ENCODE assay signal across 9 cellular contexts in the genomic region with DNA sequence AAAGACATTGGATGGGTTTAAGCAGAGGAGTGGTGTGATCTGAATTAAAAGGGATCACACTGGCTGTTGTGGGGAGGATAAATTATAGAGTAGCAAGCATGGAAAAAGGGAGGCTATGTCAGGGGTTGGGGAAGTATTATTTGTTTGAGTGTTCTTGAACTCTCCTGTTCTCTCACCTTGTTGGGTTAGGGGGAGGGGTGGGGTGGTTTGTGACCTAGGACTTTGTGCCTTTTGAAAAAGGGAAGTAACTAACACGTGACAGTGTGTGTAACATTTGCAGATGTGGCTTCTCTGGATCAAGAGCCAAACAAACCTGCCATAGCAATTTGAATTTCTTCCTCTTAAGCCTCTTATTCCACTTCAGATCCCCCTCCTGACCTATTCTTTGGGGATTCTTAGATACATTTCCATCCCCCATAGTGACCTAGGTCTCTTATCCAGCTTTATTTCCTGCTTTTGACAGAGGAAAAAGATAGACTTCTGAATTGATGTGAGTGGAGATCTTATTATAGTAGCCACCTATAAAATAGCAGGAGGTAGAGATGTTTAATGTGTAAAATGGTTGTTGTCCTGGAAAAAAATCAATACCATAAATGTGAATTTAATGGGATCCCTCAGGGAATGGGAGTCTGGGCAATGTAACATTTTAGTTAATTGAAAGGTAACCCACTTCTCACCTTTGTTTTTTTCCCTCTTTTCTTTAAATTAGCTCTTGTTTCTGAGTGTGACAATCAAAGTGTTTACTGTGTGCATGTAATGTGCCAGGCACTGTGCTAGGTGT.
A peak's percentile ranks its signal among the peaks of the same experiment; 100 is the strongest.
DNase-seq lines count a peak whose midpoint lies in the region; ATAC-seq and TF ChIP-seq lines count a peak whose summit lies in the region.
"Had no signal": no experiment of that assay in that cellular context is flagged by ENCODE, and none has a peak within 500 bp of the region (broad histone marks: within the 10 kb centered on the region; RNA-seq: fewer than 3 reads in every experiment).

No MANE protein-coding gene starts in this region.

- DNase-seq in GF-D8 (lab: John Stamatoyannopoulos, UW) (peak; percentile 48), activated B cell treated with CpG ODN at 0.5 μM for 24 hours (peak; percentile 23), H9 (no peak), putamen (ENCODE audit: low spot score) (no peak), RWPE1 (ENCODE audit: low spot score) (no peak), Right ventricle myocardium superior (no peak)

- H3K4me3 Mint-ChIP-seq in activated B cell treated with CpG ODN at 0.5 μM for 24 hours = peak overlapping the region; percentile 3
- no peak overlapping the region for H3K4me3 Mint-ChIP-seq in H9

- H3K79me2 ChIP-seq in H9 (ENCODE audit: insufficient read depth, low read length) = no peaks in the 10 kb centered on the region

- no peak overlapping the region for H3K56ac ChIP-seq in H9 (ENCODE audit: insufficient read length, low read depth, low read length)

- H2BK5ac ChIP-seq in H9 (ENCODE audit: insufficient read length, low read length) = no peak overlapping the region

- no peak overlapping the region for H3K18ac ChIP-seq in H9 (ENCODE audit: insufficient read length, low read depth, low read length)

- H3K4me2 ChIP-seq in H9 (ENCODE audit: insufficient read depth, insufficient read length, low read length) = no peak overlapping the region

- CTCF ChIA-PET in activated B cell treated with CpG ODN at 0.5 μM for 24 hours (lab: Charles Lee) (no interaction called here), RWPE1 (lab: Yijun Ruan, JAX) (no interaction called here)

- H3K27ac Mint-ChIP-seq in activated B cell treated with CpG ODN at 0.5 μM for 24 hours (peak overlapping the region; percentile 90), H9 (no peak overlapping the region)

- H3K9ac ChIP-seq in H9 (ENCODE audit: extremely low read depth, insufficient read length, low read length) = no peak overlapping the region

- peak; percentile 66 for ATAC-seq in GM21367 (IDR thresholded peaks at IDR 0.05; ENCODE audit: unreplicated experiment)
- ATAC-seq in HG03565 (IDR thresholded peaks at IDR 0.05; ENCODE audit: unreplicated experiment) = peak; percentile 62
- peak; percentile 79 for ATAC-seq in activated B cell treated with CpG ODN at 0.5 μM for 24 hours (ENCODE audit: low read depth)
- no peak for ATAC-seq in Right ventricle myocardium superior (ENCODE audit: poor library complexity)

- H2BK120ac ChIP-seq in H9 (ENCODE audit: low read depth, low read length, poor library complexity, severe bottlenecking) = no peak overlapping the region

- H4K5ac ChIP-seq in H9 (ENCODE audit: insufficient read length, low read depth, low read length) = no peak overlapping the region

- H3K27me3 Mint-ChIP-seq in activated B cell treated with CpG ODN at 0.5 μM for 24 hours (no peaks in the 10 kb centered on the region), H9 (ENCODE audit: low read depth) (peaks cover 21% of the 10 kb centered on the region)

- H3T11ph ChIP-seq in H9 (ENCODE audit: low read length) = no peak overlapping the region

- intact Hi-C loops in activated B cell treated with CpG ODN at 0.5 μM for 24 hours (cut with micrococcal nuclease) (loop anchor here (2.0 to 10.0 kb wide), 3 partner anchors 16 to 450 kb away; partner anchors contain the start of gene CUL4B), Right ventricle myocardium superior (cut with DNase I) (no loop called here)

- H3K4me1 Mint-ChIP-seq in activated B cell treated with CpG ODN at 0.5 μM for 24 hours = peaks cover 88% of the 10 kb centered on the region
- peaks cover 9 to 24% of the 10 kb centered on the region in 2 experiments for H3K4me1 Mint-ChIP-seq in H9

- H3K9me3 ChIP-seq in H9 (ENCODE audit: control insufficient read depth, low read depth, low read length) = peaks cover 24% of the 10 kb centered on the region
- H3K9me3 ChIP-seq: thoracic aorta had no signal

- WGBS in H9 (ENCODE audit: extremely low coverage, insufficient read length, low lambda C conversion rate) = no CpG with 5 or more reads among the region's 1 CpG

- no peak overlapping the region for H2BK15ac ChIP-seq in H9 (ENCODE audit: low read depth, low read length)

- no peak overlapping the region for H4K91ac ChIP-seq in H9 (ENCODE audit: insufficient read length, low read depth, low read length)

- H2BK12ac ChIP-seq in H9 (ENCODE audit: insufficient read length, low read depth, low read length) = no peak overlapping the region

- no peaks in the 10 kb centered on the region for H3K9me3 Mint-ChIP-seq in activated B cell treated with CpG ODN at 0.5 μM for 24 hours
- H3K9me3 Mint-ChIP-seq in H9 = peaks cover 74 to 75% of the 10 kb centered on the region in 2 experiments

- H3K4me1 ChIP-seq in H9 (ENCODE audit: insufficient read depth, low read length) = no peaks in the 10 kb centered on the region

- H2AFZ ChIP-seq in H9 (ENCODE audit: low read length) = no peak overlapping the region

- no peak overlapping the region for H3K4ac ChIP-seq in H9 (ENCODE audit: low read depth, low read length)

- H4K8ac ChIP-seq in H9 (replicated peaks; ENCODE audit: insufficient read length, low read depth, low read length) = no peak overlapping the region

- H3K79me1 ChIP-seq in H9 (ENCODE audit: insufficient read depth, low read depth, low read length, poor library complexity, severe bottlenecking) = no peaks in the 10 kb centered on the region

- no peaks in the 10 kb centered on the region for H4K20me1 ChIP-seq in H9 (ENCODE audit: control insufficient read depth, insufficient read depth, insufficient read length)

- H3K23ac ChIP-seq in H9 (ENCODE audit: insufficient read length, low read depth, low read length) = no peak overlapping the region

- POLR2A ChIA-PET in activated B cell treated with CpG ODN at 0.5 μM for 24 hours (lab: Charles Lee) (interaction anchor here (0.6 to 1.4 kb wide), 3 partner anchors 28 to 194 kb away, joined by 3 to 11 read pairs (median 5); no protein-coding TSS in a partner anchor), RWPE1 (lab: Yijun Ruan, JAX; ENCODE audit: low non-redundant PET) (no interaction called here)

- no peaks in the 10 kb centered on the region for H3K27me3 ChIP-seq in H9 (ENCODE audit: insufficient read depth, low read length)

- H3K36me3 Mint-ChIP-seq in activated B cell treated with CpG ODN at 0.5 μM for 24 hours (ENCODE audit: low read depth) (no peaks in the 10 kb centered on the region), H9 (ENCODE audit: insufficient read depth in 1 of 3, low read depth in 3 of 3) (peaks cover 0 to 2% (median 1%) of the 10 kb centered on the region in 3 experiments; a peak in 2 of 7 replicates)

- H2BK20ac ChIP-seq in H9 (ENCODE audit: low read depth, low read length, poor library complexity, severe bottlenecking) = no peak overlapping the region

- TF ChIP-seq CTCF in activated B cell treated with CpG ODN at 0.5 μM for 24 hours (IDR thresholded peaks at IDR 0.05) (no peak), H9 (conservative IDR thresholded peaks at IDR 0.05) (no peak), RWPE1 (conservative IDR thresholded peaks at IDR 0.05; ENCODE audit: low read depth) (no peak)

- no peak overlapping the region for H2AK5ac ChIP-seq in H9 (ENCODE audit: insufficient read length, low read length)

- no peak overlapping the region for H3K14ac ChIP-seq in H9 (ENCODE audit: insufficient read depth, low read length)

- no peak overlapping the region for H3K27ac ChIP-seq in H9 (ENCODE audit: insufficient read length, low read depth, low read length)
- no peak overlapping the region for H3K27ac ChIP-seq in RWPE1
- H3K27ac ChIP-seq: thoracic aorta had no signal

- no peaks in the 10 kb centered on the region for H3K23me2 ChIP-seq in H9 (ENCODE audit: insufficient read length, low read depth, low read length, poor library complexity, severe bottlenecking)

Comparison
In these comparisons a context has a peak if more than half of its experiments do, and no peak if none do; other contexts are left out.
1. DNase-seq: peak in GF-D8 (single experiment) and activated B cell treated with CpG ODN at 0.5 μM for 24 hours (single experiment); none in H9 (single experiment), putamen (single experiment), RWPE1 (single experiment) and Right ventricle myocardium superior (single experiment).